14 cellular contexts compared by ENCODE assay signal in the genomic region with DNA sequence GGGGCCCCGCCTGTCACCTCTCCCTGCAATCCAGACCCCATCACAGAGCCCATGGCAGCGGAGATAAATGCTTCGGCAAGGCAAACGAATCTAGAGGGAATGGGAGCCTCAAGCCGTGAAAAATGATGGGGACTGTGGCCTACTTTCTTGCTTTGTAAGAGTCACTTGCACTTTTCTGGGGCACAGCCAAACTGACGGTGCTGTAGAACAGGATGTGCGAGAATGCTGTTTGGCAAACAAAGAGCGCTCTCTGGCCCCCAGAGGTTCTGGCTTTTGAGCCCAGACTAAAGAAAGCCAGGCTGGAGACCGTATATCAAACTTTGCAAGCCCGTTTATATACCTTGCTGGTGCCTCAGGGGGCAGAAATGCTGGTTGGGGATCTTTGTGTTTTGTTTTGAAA.
DNase-seq lines count a peak whose midpoint lies in the region; ATAC-seq and TF ChIP-seq lines count a peak whose summit lies in the region.
"Had no signal": no experiment of that assay in that cellular context is flagged by ENCODE, and none has a peak within 500 bp of the region (broad histone marks: within the 10 kb centered on the region; RNA-seq: fewer than 3 reads in every experiment).

No MANE protein-coding gene starts in this region.

- DNase-seq in G401 (ENCODE audit: low spot score) = peak; percentile 31
- peak in 7 of 10 donors; percentile 28 to 69 (median 45) for DNase-seq in dorsolateral prefrontal cortex
- peak; percentile 71 to 80 for DNase-seq in gastrocnemius medialis
- no peak for DNase-seq in brain microvascular endothelial cell
- no peak for DNase-seq in SW480 (ENCODE audit: low spot score)
- DNase-seq: activated CD4-positive, alpha-beta T cell treated with anti-CD3 and anti-CD28 coated beads, Interleukin-2, amount 50 U/mL, for 48 hours; central memory CD4-positive, alpha-beta T cell; naive B cell; NCI-H2171 treated with DMSO at 0.1 percent for 48 hours; spleen had no signal

- H3K4me3 ChIP-seq in dorsolateral prefrontal cortex (no peak overlapping the region), gastrocnemius medialis (no peak overlapping the region), brain microvascular endothelial cell (ENCODE audit: low read depth, low read length) (no peak overlapping the region)
- H3K4me3 ChIP-seq: spleen had no signal

- peak; percentile 55 to 78 for ATAC-seq in gastrocnemius medialis
- ATAC-seq in GM21367 (IDR thresholded peaks at IDR 0.05; ENCODE audit: unreplicated experiment) = no peak
- no peak for ATAC-seq in GM18868 (IDR thresholded peaks at IDR 0.05; ENCODE audit: unreplicated experiment)
- ATAC-seq: activated T-helper 17 cell treated with anti-CD3 and anti-CD28 coated beads, Interleukin-2, amount 50 U/mL, for 72 hours had no signal

- H3K27ac ChIP-seq in dorsolateral prefrontal cortex = peak overlapping the region in 42 of 59 donors; percentile 7 to 84 (median 58)
- H3K27ac ChIP-seq in layer of hippocampus (ENCODE audit: low read depth, low read length) = peak overlapping the region; percentile 21
- peak overlapping the region; percentile 40 to 61 (median 54) for H3K27ac ChIP-seq in gastrocnemius medialis
- no peak overlapping the region for H3K27ac ChIP-seq in brain microvascular endothelial cell

- H3K9me3 ChIP-seq in gastrocnemius medialis = peaks cover 0 to 1% (median 0%) of the 10 kb centered on the region in 3 donors

- TF ChIP-seq POLR2A in gastrocnemius medialis (IDR thresholded peaks at IDR 0.05) = no peak

- H3K27me3 ChIP-seq in dorsolateral prefrontal cortex (no peaks in the 10 kb centered on the region), layer of hippocampus (ENCODE audit: control insufficient read depth, insufficient read depth, low read length) (no peaks in the 10 kb centered on the region), gastrocnemius medialis (no peaks in the 10 kb centered on the region), brain microvascular endothelial cell (replicated peaks) (no peaks in the 10 kb centered on the region)
- H3K27me3 ChIP-seq: spleen had no signal

- no peaks in the 10 kb centered on the region for H3K36me3 ChIP-seq in gastrocnemius medialis
- no peaks in the 10 kb centered on the region for H3K36me3 ChIP-seq in brain microvascular endothelial cell (replicated peaks)
- H3K36me3 ChIP-seq: spleen had no signal

- TF ChIP-seq CTCF in dorsolateral prefrontal cortex (IDR thresholded peaks at IDR 0.05 in 54 of 56, conservative IDR thresholded peaks at IDR 0.05 in 2 of 56; ENCODE audit: low read depth in 1 of 56, partially characterized antibody in 56 of 56) = no peak
- no peak for TF ChIP-seq CTCF in gastrocnemius medialis (IDR thresholded peaks at IDR 0.05 in 4 of 5, conservative IDR thresholded peaks at IDR 0.05 in 1 of 5)
- no peak for TF ChIP-seq CTCF in brain microvascular endothelial cell (IDR thresholded peaks at IDR 0.05; ENCODE audit: low read depth, low read length, missing control alignments)

- in situ Hi-C loops in G401 (cut with HindIII; ENCODE audit: low sequenced_read_pairs) (no loop called here), gastrocnemius medialis (cut with MboI; ENCODE audit: low sequenced_read_pairs in 4 of 4) (no loop called here), brain microvascular endothelial cell (cut with HindIII; ENCODE audit: low pct_ligation_motif_present, low sequenced_read_pairs) (no loop called here)

- H3K4me1 ChIP-seq in gastrocnemius medialis = peaks cover 7 to 11% of the 10 kb centered on the region in 2 donors

- intact Hi-C loops in dorsolateral prefrontal cortex (cut with DNase I) = no loop called here
- intact Hi-C loops in gastrocnemius medialis (cut with DNase I; ENCODE audit: low total_unique reads) = loop anchor here (5.0 to 10.0 kb wide), 2 partner anchors 84 to 103 kb away; no protein-coding TSS in a partner anchor

Comparison
In these comparisons a context has a peak if more than half of its experiments do, and no peak if none do; other contexts are left out.
1. DNase-seq: peak in G401 (single experiment), dorsolateral prefrontal cortex (7 of 10) and gastrocnemius medialis (2 of 2); none in brain microvascular endothelial cell (single experiment) and SW480 (single experiment).
2. ATAC-seq: peak in gastrocnemius medialis (2 of 2); none in GM21367 (single experiment) and GM18868 (single experiment).